ENCODE assay signal across 9 cellular contexts in genomic region chr2:74201596-74201995, GRCh38. TPM values are rescaled to one million over a fixed set of nuclear protein-coding genes. Genes with fewer than 3 reads are reported as not detected.
DNase-seq lines count a peak whose midpoint lies in the region.
"Had no signal": no experiment of that assay in that cellular context is flagged by ENCODE, and none has a peak within 500 bp of the region (broad histone marks: within the 10 kb centered on the region; RNA-seq: fewer than 3 reads in every experiment).

No MANE protein-coding gene starts in this region.

- DNase-seq in AG20443 (ENCODE audit: low spot score) = peak; percentile 71
- DNase-seq in HS-5 (ENCODE audit: low read depth) = peak; percentile 46
- peak; percentile 51 for DNase-seq in amniotic epithelial cell (ENCODE audit: low read depth)
- peak; percentile 54 for DNase-seq in iris pigment epithelial cell (ENCODE audit: low read depth)
- no peak for DNase-seq in mucosa of gallbladder (ENCODE audit: low spot score)
- DNase-seq in cortex of kidney (lab: John Stamatoyannopoulos, UW) = no peak
- DNase-seq in HK-2 (ENCODE audit: unreplicated experiment) = no peak
- no peak for DNase-seq in HAP-1 (ENCODE audit: low spot score in 2 of 2)
- DNase-seq: NCI-H1048 had no signal

- H3K9me3 ChIP-seq in HAP-1 = no peaks in the 10 kb centered on the region

- no peaks in the 10 kb centered on the region for H3K27me3 ChIP-seq in HAP-1 (ENCODE audit: low read depth)

- H3K4me1 ChIP-seq in HAP-1 = peaks cover 37% of the 10 kb centered on the region

- no peak overlapping the region for H3K4me3 ChIP-seq in HAP-1

- peaks cover 65% of the 10 kb centered on the region for H3K36me3 ChIP-seq in HAP-1 (replicated peaks)

- in situ Hi-C loops in HAP-1 (cut with MboI; ENCODE audit: low sequenced_read_pairs) = no loop called here

RNA-seq across cellular contexts. Expression of gene MTHFD2, which starts 3.2 kb away (rescaled TPM):
- 26.2 TPM for total RNA-seq in mucosa of gallbladder

RNA-seq across cellular contexts. Expression of gene MOB1A, which starts 22.9 kb away (rescaled TPM):
- total RNA-seq in mucosa of gallbladder = 119 TPM

RNA-seq across cellular contexts. Expression of gene BOLA3, which starts 53.9 kb away (rescaled TPM):
- 25.2 TPM for total RNA-seq in mucosa of gallbladder

Comparison
In these comparisons a context has a peak if more than half of its experiments do, and no peak if none do; other contexts are left out.
1. DNase-seq: peak in AG20443 (single experiment), HS-5 (single experiment), amniotic epithelial cell (single experiment) and iris pigment epithelial cell (single experiment); none in mucosa of gallbladder (single experiment), cortex of kidney (single experiment), HK-2 (single experiment) and HAP-1 (0 of 2).